ENCODE assay signal across 18 cellular contexts in genomic region chr1:67861856-67862516, GRCh38. TPM values are rescaled to one million over a fixed set of nuclear protein-coding genes. Genes with fewer than 3 reads are reported as not detected.
"Had no signal": no experiment of that assay in that cellular context is flagged by ENCODE, and none has a peak within 500 bp of the region (broad histone marks: within the 10 kb centered on the region; RNA-seq: fewer than 3 reads in every experiment).

No MANE protein-coding gene starts in this region.

- DNase-seq: effector CD4-positive, alpha-beta T cell; gastrocnemius medialis; heart right ventricle; hypothalamus; kidney glomerular epithelial cell; naive thymus-derived CD4-positive, alpha-beta T cell; nephron progenitor cell; sigmoid colon; stimulated activated CD4-positive, alpha-beta T cell treated with anti-CD3 and anti-CD28 coated beads, Interleukin-2, amount 100 ng/mL, for 24 hours; stimulated activated CD4-positive, alpha-beta T cell treated with anti-CD3 and anti-CD28 coated beads, Interleukin-4, amount 100 ng/mL, for 4 hours; stimulated activated naive B cell treated with anti-CD40 and anti-IgM and Interleukin-4, amounts not matched to agents 10 μg/mL and 1 μg/mL and 100 μg/mL, for 72 hours; stimulated activated naive CD8-positive, alpha-beta T cell treated with anti-CD3 and anti-CD28 coated beads, Interleukin-15, amount 100 ng/mL, for 72 hours; testis; upper lobe of right lung had no signal

- H3K27me3 ChIP-seq: gastrocnemius medialis, heart right ventricle, right atrium auricular region, sigmoid colon, testis, tibial nerve, upper lobe of right lung, vagina had no signal

- H3K4me3 ChIP-seq: gastrocnemius medialis, heart right ventricle, right atrium auricular region, sigmoid colon, skin epidermis, testis, tibial nerve, upper lobe of right lung, vagina had no signal

- H3K36me3 ChIP-seq: gastrocnemius medialis, heart right ventricle, right atrium auricular region, sigmoid colon, tibial nerve, upper lobe of right lung, vagina had no signal

RNA-seq across cellular contexts. Expression of gene GNG12, which starts 28.7 kb away (rescaled TPM):
- total RNA-seq: naive thymus-derived CD4-positive, alpha-beta T cell had no signal
